18 cellular contexts compared by ENCODE assay signal in the genomic region with DNA sequence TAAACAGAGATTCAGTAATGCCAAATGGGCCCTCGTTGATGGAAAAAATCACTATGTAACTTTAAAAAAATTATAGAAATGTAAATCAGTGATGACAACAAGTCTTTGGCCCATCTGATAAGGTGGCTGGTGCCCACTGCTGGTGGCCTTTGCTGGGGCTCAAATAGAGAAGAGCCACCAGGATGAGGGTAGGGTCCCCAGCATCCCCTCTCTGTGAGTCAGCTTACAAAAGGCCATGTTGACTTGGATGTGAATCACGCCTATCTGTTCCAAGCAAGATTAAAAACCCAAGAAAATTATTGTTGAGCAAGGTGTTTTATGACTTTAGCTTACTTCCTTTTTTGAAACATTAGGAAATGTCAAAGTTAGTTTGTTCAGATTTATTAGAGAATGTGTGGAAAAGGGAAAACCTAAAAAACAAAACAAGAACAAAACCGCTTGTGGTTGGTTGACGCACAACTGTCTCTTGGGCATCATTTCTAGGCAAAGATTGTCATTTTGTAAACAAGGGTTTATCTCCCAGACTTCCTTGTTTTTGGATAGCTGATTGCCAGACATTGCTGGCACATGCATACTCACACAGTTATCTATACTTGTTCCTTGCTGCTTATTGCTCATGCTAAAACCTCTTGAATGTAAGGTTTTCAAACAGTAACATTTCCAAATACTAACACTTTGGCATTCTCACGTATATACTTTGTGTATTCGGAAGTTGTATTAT. TPM values are rescaled to one million over a fixed set of nuclear protein-coding genes. Genes with fewer than 3 reads are reported as not detected.
DNase-seq lines count a peak whose midpoint lies in the region; ATAC-seq, FAIRE-seq and TF ChIP-seq lines count a peak whose summit lies in the region.
"Had no signal": no experiment of that assay in that cellular context is flagged by ENCODE, and none has a peak within 500 bp of the region (broad histone marks: within the 10 kb centered on the region; RNA-seq: fewer than 3 reads in every experiment).

No MANE protein-coding gene starts in this region.

- H3K27ac ChIP-seq in osteoblast (ENCODE audit: low read depth, low read length): peak overlapping the region; percentile 88
- H3K27ac ChIP-seq: GM23248, HL-60 had no signal

- no peaks in the 10 kb centered on the region for H3K27me3 ChIP-seq in osteoblast (ENCODE audit: insufficient read depth, low read length)

- intact Hi-C loops in activated CD4-positive, alpha-beta T cell treated with anti-CD3 and anti-CD28 coated beads, Interleukin-2, amount 10 ng/mL, durations not matched to agents 24 days and 14 days (cut with micrococcal nuclease): no loop called here
- intact Hi-C loops in activated CD4-positive, alpha-beta T cell treated with anti-CD3 and anti-CD28 coated beads for 36 hours (cut with DNase I, micrococcal nuclease): no loop called here

- H3K9me3 ChIP-seq in osteoblast (ENCODE audit: low read depth, low read length): no peaks in the 10 kb centered on the region

- no peak overlapping the region for H2AFZ ChIP-seq in osteoblast (ENCODE audit: low read length)
- H2AFZ ChIP-seq: GM23248 had no signal

- peaks cover 8% of the 10 kb centered on the region for H3K27me3 Mint-ChIP-seq in activated CD4-positive, alpha-beta T cell treated with anti-CD3 and anti-CD28 coated beads, Interleukin-2, amount 10 ng/mL, durations not matched to agents 24 days and 14 days
- H3K27me3 Mint-ChIP-seq in activated CD4-positive, alpha-beta T cell treated with anti-CD3 and anti-CD28 coated beads for 36 hours: peaks cover 5% of the 10 kb centered on the region

- H3K4me1 Mint-ChIP-seq in activated CD4-positive, alpha-beta T cell treated with anti-CD3 and anti-CD28 coated beads, Interleukin-2, amount 10 ng/mL, durations not matched to agents 24 days and 14 days: no peaks in the 10 kb centered on the region
- no peaks in the 10 kb centered on the region for H3K4me1 Mint-ChIP-seq in activated CD4-positive, alpha-beta T cell treated with anti-CD3 and anti-CD28 coated beads for 36 hours

- H3K4me1 ChIP-seq in osteoblast (ENCODE audit: insufficient read depth, low read length): peaks cover 47% of the 10 kb centered on the region

- POLR2A ChIA-PET in activated CD4-positive, alpha-beta T cell treated with anti-CD3 and anti-CD28 coated beads for 36 hours (lab: Charles Lee): no interaction called here

- FAIRE-seq in RCC 7860 (lab: Jason Lieb, UNC): no peak
- FAIRE-seq: GM12891 had no signal

- DNase-seq in activated CD4-positive, alpha-beta T cell treated with anti-CD3 and anti-CD28 coated beads, Interleukin-2, amount 10 ng/mL, durations not matched to agents 24 days and 14 days: peak; percentile 34
- no peak for DNase-seq in activated CD4-positive, alpha-beta T cell treated with anti-CD3 and anti-CD28 coated beads for 36 hours
- DNase-seq in NOMO-1 treated with dmso at 0.1 percent for 144 hours (lab: John Stamatoyannopoulos, UW; ENCODE audit: unreplicated experiment) (peak; percentile 14), dermis microvascular lymphatic vessel endothelial cell (ENCODE audit: low read depth in 2 of 2) (peak; percentile 53 to 87), osteoblast (ENCODE audit: insufficient read length, low spot score, missing footprints) (no peak), RCC 7860 (ENCODE audit: low spot score) (no peak), NCI-H1105 (lab: John Stamatoyannopoulos, UW) (no peak), NCI-H526 treated with DMSO at 0.1 percent for 48 hours (lab: John Stamatoyannopoulos, UW) (no peak)
- DNase-seq: 8988T, C1 segment of cervical spinal cord, DMS53, GM23248, KG1, NCI-H1092 treated with DMSO at 0.1 percent for 48 hours, NCI-H1694 treated with DMSO at 0.1 percent for 48 hours, SIG-M5 had no signal

- no peaks in the 10 kb centered on the region for H3K36me3 Mint-ChIP-seq in activated CD4-positive, alpha-beta T cell treated with anti-CD3 and anti-CD28 coated beads, Interleukin-2, amount 10 ng/mL, durations not matched to agents 24 days and 14 days (ENCODE audit: low read depth)
- H3K36me3 Mint-ChIP-seq in activated CD4-positive, alpha-beta T cell treated with anti-CD3 and anti-CD28 coated beads for 36 hours (ENCODE audit: low read depth): peaks cover 3% of the 10 kb centered on the region

- CTCF ChIA-PET in activated CD4-positive, alpha-beta T cell treated with anti-CD3 and anti-CD28 coated beads for 36 hours (lab: Charles Lee): no interaction called here

- H3K4me3 ChIP-seq in osteoblast (ENCODE audit: insufficient read depth, low read length): no peak overlapping the region
- H3K4me3 ChIP-seq: GM23248 had no signal

- peaks cover 4% of the 10 kb centered on the region for H3K9me3 Mint-ChIP-seq in activated CD4-positive, alpha-beta T cell treated with anti-CD3 and anti-CD28 coated beads, Interleukin-2, amount 10 ng/mL, durations not matched to agents 24 days and 14 days
- peaks cover 9% of the 10 kb centered on the region for H3K9me3 Mint-ChIP-seq in activated CD4-positive, alpha-beta T cell treated with anti-CD3 and anti-CD28 coated beads for 36 hours (ENCODE audit: low read depth)

- no peaks in the 10 kb centered on the region for H4K20me1 ChIP-seq in osteoblast (ENCODE audit: insufficient read depth, low read length)

- TF ChIP-seq CTCF in osteoblast (IDR thresholded peaks at IDR 0.05; ENCODE audit: extremely low read depth, low read depth, low read length): peak; percentile 16

- H3K27ac Mint-ChIP-seq in activated CD4-positive, alpha-beta T cell treated with anti-CD3 and anti-CD28 coated beads, Interleukin-2, amount 10 ng/mL, durations not matched to agents 24 days and 14 days: no peak overlapping the region
- no peak overlapping the region for H3K27ac Mint-ChIP-seq in activated CD4-positive, alpha-beta T cell treated with anti-CD3 and anti-CD28 coated beads for 36 hours

- ATAC-seq in activated CD4-positive, alpha-beta T cell treated with anti-CD3 and anti-CD28 coated beads for 36 hours: no peak

- H3K36me3 ChIP-seq in osteoblast (ENCODE audit: insufficient read depth, low read length): no peaks in the 10 kb centered on the region

- H3K4me3 Mint-ChIP-seq in activated CD4-positive, alpha-beta T cell treated with anti-CD3 and anti-CD28 coated beads, Interleukin-2, amount 10 ng/mL, durations not matched to agents 24 days and 14 days: no peak overlapping the region
- H3K4me3 Mint-ChIP-seq in activated CD4-positive, alpha-beta T cell treated with anti-CD3 and anti-CD28 coated beads for 36 hours: no peak overlapping the region

- H3K4me2 ChIP-seq in osteoblast (ENCODE audit: insufficient read depth, low read length): no peak overlapping the region

- no peaks in the 10 kb centered on the region for H3K79me2 ChIP-seq in osteoblast (ENCODE audit: insufficient read depth, low read length)

RNA-seq across cellular contexts. Expression of gene ZNF396, which starts 53.7 kb away (rescaled TPM):
- 0.19 and 0.26 TPM in 2 replicates for total RNA-seq in activated CD4-positive, alpha-beta T cell treated with anti-CD3 and anti-CD28 coated beads, Interleukin-2, amount 10 ng/mL, durations not matched to agents 24 days and 14 days
- total RNA-seq in activated CD4-positive, alpha-beta T cell treated with anti-CD3 and anti-CD28 coated beads for 36 hours: 1 to 10 TPM in 1 of 2 experiments, under 1 TPM in 1; 0.47 to 1.1 TPM
- total RNA-seq in dermis microvascular lymphatic vessel endothelial cell (0.51 and 0.63 TPM in 2 replicates), osteoblast (1.8 and 3.3 TPM in 2 replicates)

Comparison
In these comparisons a context has a peak if more than half of its experiments do, and no peak if none do; other contexts are left out.
1. DNase-seq: peak in activated CD4-positive, alpha-beta T cell treated with anti-CD3 and anti-CD28 coated beads, Interleukin-2, amount 10 ng/mL, durations not matched to agents 24 days and 14 days (single experiment), NOMO-1 treated with dmso at 0.1 percent for 144 hours (single experiment) and dermis microvascular lymphatic vessel endothelial cell (2 of 2); none in activated CD4-positive, alpha-beta T cell treated with anti-CD3 and anti-CD28 coated beads for 36 hours (single experiment), osteoblast (single experiment), RCC 7860 (single experiment), NCI-H1105 (single experiment) and NCI-H526 treated with DMSO at 0.1 percent for 48 hours (single experiment).